37 cellular contexts compared by ENCODE assay signal in genomic region chr4:31139767-31140166, GRCh38.
"Had no signal": no experiment of that assay in that cellular context is flagged by ENCODE, and none has a peak within 500 bp of the region (broad histone marks: within the 10 kb centered on the region; RNA-seq: fewer than 3 reads in every experiment).

No MANE protein-coding gene starts in this region.

- ATAC-seq: activated naive CD4-positive, alpha-beta T cell treated with anti-CD3 and anti-CD28 coated beads, Interleukin-2, amount 50 U/mL, for 72 hours; activated naive CD8-positive, alpha-beta T cell treated with anti-CD3 and anti-CD28 coated beads, Interleukin-2, amount 50 U/mL, for 24 hours; activated T-cell treated with anti-CD3 and anti-CD28 coated beads, Interleukin-2, amount 50 U/mL, for 4 hours; activated T-cell treated with anti-CD3 and anti-CD28 coated beads, Interleukin-2, amount 50 U/mL, for 72 hours; activated T-helper 17 cell treated with anti-CD3 and anti-CD28 coated beads, Interleukin-2, amount 50 U/mL, for 72 hours; body of pancreas had no signal

- H3K9me3 ChIP-seq: adrenal gland, ascending aorta, body of pancreas, breast epithelium had no signal

- H3K9me3 Mint-ChIP-seq: activated naive CD4-positive, alpha-beta T cell treated with anti-CD3 and anti-CD28 coated beads for 36 hours; activated naive CD4-positive, alpha-beta T cell treated with anti-CD3 and anti-CD28 coated beads, Interleukin-2, amount 10 ng/mL, durations not matched to agents 7 days and 5 days; activated naive CD4-positive, alpha-beta T cell treated with anti-CD3 and anti-CD28 coated beads, Interleukin-2, amount 50 U/mL, for 24 hours; activated naive CD8-positive, alpha-beta T cell treated with anti-CD3 and anti-CD28 coated beads for 36 hours; activated naive CD8-positive, alpha-beta T cell treated with anti-CD3 and anti-CD28 coated beads, Interleukin-2, amount 10 ng/mL, durations not matched to agents 7 days and 5 days; activated naive CD8-positive, alpha-beta T cell treated with anti-CD3 and anti-CD28 coated beads, Interleukin-2, amount 50 U/mL, for 24 hours; brain had no signal

- H3K36me3 Mint-ChIP-seq: activated naive CD4-positive, alpha-beta T cell treated with anti-CD3 and anti-CD28 coated beads, Interleukin-2, amount 10 ng/mL, durations not matched to agents 7 days and 5 days; activated naive CD4-positive, alpha-beta T cell treated with anti-CD3 and anti-CD28 coated beads, Interleukin-2, amount 50 U/mL, for 24 hours; activated naive CD4-positive, alpha-beta T cell treated with anti-CD3 and anti-CD28 coated beads, Interleukin-2, amount 50 U/mL, for 72 hours; activated naive CD8-positive, alpha-beta T cell; activated naive CD8-positive, alpha-beta T cell treated with anti-CD3 and anti-CD28 coated beads for 36 hours; activated naive CD8-positive, alpha-beta T cell treated with anti-CD3 and anti-CD28 coated beads, Interleukin-2, amount 10 ng/mL, durations not matched to agents 7 days and 5 days had no signal

- H3K4me3 ChIP-seq: adrenal gland, ascending aorta, body of pancreas, breast epithelium, cardiac muscle cell had no signal

- H3K36me3 ChIP-seq: adrenal gland, brain microvascular endothelial cell, breast epithelium had no signal

- H3K4me1 ChIP-seq: adrenal gland, body of pancreas, breast epithelium had no signal

- H3K27ac Mint-ChIP-seq: activated naive CD4-positive, alpha-beta T cell treated with anti-CD3 and anti-CD28 coated beads for 36 hours; activated naive CD4-positive, alpha-beta T cell treated with anti-CD3 and anti-CD28 coated beads, Interleukin-2, amount 10 ng/mL, durations not matched to agents 7 days and 5 days; activated naive CD4-positive, alpha-beta T cell treated with anti-CD3 and anti-CD28 coated beads, Interleukin-2, amount 50 U/mL, for 24 hours; activated naive CD4-positive, alpha-beta T cell treated with anti-CD3 and anti-CD28 coated beads, Interleukin-2, amount 50 U/mL, for 72 hours; activated naive CD8-positive, alpha-beta T cell; activated naive CD8-positive, alpha-beta T cell treated with anti-CD3 and anti-CD28 coated beads for 36 hours; activated naive CD8-positive, alpha-beta T cell treated with anti-CD3 and anti-CD28 coated beads, Interleukin-2, amount 10 ng/mL, durations not matched to agents 7 days and 5 days; activated naive CD8-positive, alpha-beta T cell treated with anti-CD3 and anti-CD28 coated beads, Interleukin-2, amount 50 U/mL, for 24 hours; activated T-cell treated with anti-CD3 and anti-CD28 coated beads, Interleukin-2, amount 50 U/mL, for 24 hours; activated T-cell treated with anti-CD3 and anti-CD28 coated beads, Interleukin-2, amount 50 U/mL, for 72 hours; activated T-helper 1 cell treated with anti-CD3 and anti-CD28 coated beads, Interleukin-12 subunit alpha, Interleukin-12 subunit beta, Interleukin-2, Interleukin-4 antibody, amounts not matched to agents 30 ng/mL and 10 ng/mL and 1 ng/mL, durations not matched to agents 14 hours and 24 hours and 36 hours; activated T-helper 17 cell treated with anti-CD3 and anti-CD28 coated beads, Interleukin-2, amount 50 U/mL, for 72 hours; activated T-helper 2 cell treated with anti-CD3 and anti-CD28 coated beads, Interferon-gamma antibody, Interleukin-2, Interleukin-4, amounts not matched to agents 10 μg/mL and 5 μg/mL and 100 μg/mL, durations not matched to agents 14 hours and 24 hours and 36 hours; brain had no signal

- H3K27ac ChIP-seq: adrenal gland, body of pancreas, brain microvascular endothelial cell, breast epithelium, cardiac muscle cell had no signal

- DNase-seq: activated effector memory CD4-positive, alpha-beta T cell treated with anti-CD3 and anti-CD28 coated beads, Interleukin-2, amount 50 U/mL, for 16 hours; activated effector memory CD4-positive, alpha-beta T cell treated with Interleukin-2 at 50 U/mL for 16 hours; activated gamma-delta T cell treated with Interleukin-2 at 50 U/mL for 16 hours; activated naive CD4-positive, alpha-beta T cell; activated naive CD4-positive, alpha-beta T cell treated with anti-CD3 and anti-CD28 coated beads for 36 hours; activated naive CD4-positive, alpha-beta T cell treated with anti-CD3 and anti-CD28 coated beads, Interleukin-2, amount 10 ng/mL, durations not matched to agents 7 days and 5 days; activated naive CD4-positive, alpha-beta T cell treated with anti-CD3 and anti-CD28 coated beads, Interleukin-2, amount 50 U/mL, for 16 hours; activated naive CD4-positive, alpha-beta T cell treated with Interleukin-2 at 50 U/mL for 16 hours; activated naive CD8-positive, alpha-beta T cell treated with anti-CD3 and anti-CD28 coated beads for 36 hours; activated naive CD8-positive, alpha-beta T cell treated with anti-CD3 and anti-CD28 coated beads, Interleukin-2, amount 10 ng/mL, durations not matched to agents 7 days and 5 days; activated naive CD8-positive, alpha-beta T cell treated with anti-CD3 and anti-CD28 coated beads, Interleukin-2, amount 50 U/mL, for 24 hours; activated T-cell treated with anti-CD3 and anti-CD28 coated beads, Interleukin-2, amount 50 U/mL, for 1 hour; activated T-cell treated with anti-CD3 and anti-CD28 coated beads, Interleukin-2, amount 50 U/mL, for 24 hours; activated T-cell treated with anti-CD3 and anti-CD28 coated beads, Interleukin-2, amount 50 U/mL, for 4 hours; activated T-cell treated with anti-CD3 and anti-CD28 coated beads, Interleukin-2, amount 50 U/mL, for 48 hours; activated T-cell treated with anti-CD3 and anti-CD28 coated beads, Interleukin-2, amount 50 U/mL, for 72 hours; adrenal gland; amniotic stem cell; amygdala; anterior cingulate cortex; aorta; body of pancreas; brain microvascular endothelial cell; caudate nucleus; central memory CD4-positive, alpha-beta T cell; cerebellar nuclear complex had no signal

- H3K27me3 ChIP-seq: adrenal gland, ascending aorta, body of pancreas, brain microvascular endothelial cell, breast epithelium, cardiac muscle cell had no signal

- H3K27me3 Mint-ChIP-seq: activated naive CD4-positive, alpha-beta T cell treated with anti-CD3 and anti-CD28 coated beads, Interleukin-2, amount 10 ng/mL, durations not matched to agents 7 days and 5 days; activated naive CD4-positive, alpha-beta T cell treated with anti-CD3 and anti-CD28 coated beads, Interleukin-2, amount 50 U/mL, for 24 hours; activated naive CD8-positive, alpha-beta T cell; activated naive CD8-positive, alpha-beta T cell treated with anti-CD3 and anti-CD28 coated beads for 36 hours; activated naive CD8-positive, alpha-beta T cell treated with anti-CD3 and anti-CD28 coated beads, Interleukin-2, amount 10 ng/mL, durations not matched to agents 7 days and 5 days; activated naive CD8-positive, alpha-beta T cell treated with anti-CD3 and anti-CD28 coated beads, Interleukin-2, amount 50 U/mL, for 24 hours; activated T-cell treated with anti-CD3 and anti-CD28 coated beads, Interleukin-2, amount 50 U/mL, for 24 hours; activated T-helper 17 cell treated with anti-CD3 and anti-CD28 coated beads, Interleukin-2, amount 50 U/mL, for 72 hours; brain; central memory CD8-positive, alpha-beta T cell had no signal

- H3K4me1 Mint-ChIP-seq: activated naive CD4-positive, alpha-beta T cell treated with anti-CD3 and anti-CD28 coated beads, Interleukin-2, amount 10 ng/mL, durations not matched to agents 7 days and 5 days; activated naive CD4-positive, alpha-beta T cell treated with anti-CD3 and anti-CD28 coated beads, Interleukin-2, amount 50 U/mL, for 24 hours; activated naive CD8-positive, alpha-beta T cell treated with anti-CD3 and anti-CD28 coated beads for 36 hours; activated naive CD8-positive, alpha-beta T cell treated with anti-CD3 and anti-CD28 coated beads, Interleukin-2, amount 10 ng/mL, durations not matched to agents 7 days and 5 days; activated naive CD8-positive, alpha-beta T cell treated with anti-CD3 and anti-CD28 coated beads, Interleukin-2, amount 50 U/mL, for 24 hours; activated T-helper 17 cell treated with anti-CD3 and anti-CD28 coated beads, Interleukin-2, amount 50 U/mL, for 72 hours; brain; central memory CD8-positive, alpha-beta T cell had no signal

- H3K4me3 Mint-ChIP-seq: activated naive CD4-positive, alpha-beta T cell treated with anti-CD3 and anti-CD28 coated beads for 36 hours; activated naive CD4-positive, alpha-beta T cell treated with anti-CD3 and anti-CD28 coated beads, Interleukin-2, amount 10 ng/mL, durations not matched to agents 7 days and 5 days; activated naive CD4-positive, alpha-beta T cell treated with anti-CD3 and anti-CD28 coated beads, Interleukin-2, amount 50 U/mL, for 24 hours; activated naive CD8-positive, alpha-beta T cell; activated naive CD8-positive, alpha-beta T cell treated with anti-CD3 and anti-CD28 coated beads for 36 hours; activated naive CD8-positive, alpha-beta T cell treated with anti-CD3 and anti-CD28 coated beads, Interleukin-2, amount 10 ng/mL, durations not matched to agents 7 days and 5 days; activated naive CD8-positive, alpha-beta T cell treated with anti-CD3 and anti-CD28 coated beads, Interleukin-2, amount 50 U/mL, for 24 hours; activated T-cell treated with anti-CD3 and anti-CD28 coated beads, Interleukin-2, amount 50 U/mL, for 24 hours; activated T-cell treated with anti-CD3 and anti-CD28 coated beads, Interleukin-2, amount 50 U/mL, for 4 hours; activated T-cell treated with anti-CD3 and anti-CD28 coated beads, Interleukin-2, amount 50 U/mL, for 72 hours; activated T-helper 1 cell treated with anti-CD3 and anti-CD28 coated beads, Interleukin-12 subunit alpha, Interleukin-12 subunit beta, Interleukin-2, Interleukin-4 antibody, amounts not matched to agents 30 ng/mL and 10 ng/mL and 1 ng/mL, durations not matched to agents 14 hours and 24 hours and 36 hours; activated T-helper 17 cell treated with anti-CD3 and anti-CD28 coated beads, Interleukin-2, amount 50 U/mL, for 72 hours; brain; central memory CD8-positive, alpha-beta T cell had no signal
